8 cellular contexts compared by ENCODE assay signal in genomic region chr10:71850021-71850744, GRCh38. TPM values are rescaled to one million over a fixed set of nuclear protein-coding genes. Genes with fewer than 3 reads are reported as not detected.
DNase-seq lines count a peak whose midpoint lies in the region; ATAC-seq, FAIRE-seq and TF ChIP-seq lines count a peak whose summit lies in the region.

No MANE protein-coding gene starts in this region.

- H2AFZ ChIP-seq in astrocyte (ENCODE audit: low read depth, low read length), result no peak overlapping the region

- H3K79me2 ChIP-seq in astrocyte (ENCODE audit: insufficient read depth, low read length), result peaks cover 59% of the 10 kb centered on the region

- peak overlapping the region; percentile 96 for H3K27ac ChIP-seq in astrocyte (ENCODE audit: low read depth, low read length)
- H3K27ac ChIP-seq in right lobe of liver, result peak overlapping the region; percentile 97 to 98 (median 98)
- H3K27ac ChIP-seq in tibial nerve, result peak overlapping the region; percentile 96 to 100 (median 98)

- H3K4me2 ChIP-seq in astrocyte (ENCODE audit: low read length), result peak overlapping the region; percentile 84

- H3K27me3 ChIP-seq in astrocyte (ENCODE audit: insufficient read depth, low read length), result no peaks in the 10 kb centered on the region
- H3K27me3 ChIP-seq in right lobe of liver, result no peaks in the 10 kb centered on the region
- H3K27me3 ChIP-seq in tibial nerve, result no peaks in the 10 kb centered on the region

- TF ChIP-seq EP300 in tibial nerve (IDR thresholded peaks at IDR 0.05), result no peak

- H3K4me3 ChIP-seq in astrocyte (ENCODE audit: insufficient read depth, low read depth, low read length), result peak overlapping the region; percentile 78
- peak overlapping the region; percentile 91 to 95 (median 93) for H3K4me3 ChIP-seq in right lobe of liver
- peak overlapping the region; percentile 76 to 100 (median 98) for H3K4me3 ChIP-seq in tibial nerve

- H3K9ac ChIP-seq in astrocyte (ENCODE audit: low read length), result peak overlapping the region; percentile 96

- no peak for ATAC-seq in activated T-cell treated with anti-CD3 and anti-CD28 coated beads, Interleukin-2, amount 50 U/mL, for 72 hours (replicated peaks in 1 of 2)
- ATAC-seq in right lobe of liver, result no peak

- no peak for FAIRE-seq in astrocyte (lab: Jason Lieb, UNC)

- no peak for DNase-seq in activated T-cell treated with anti-CD3 and anti-CD28 coated beads, Interleukin-2, amount 50 U/mL, for 72 hours
- DNase-seq in activated T-cell treated with anti-CD3 and anti-CD28 coated beads, Interleukin-2, amount 50 U/mL, for 48 hours, result no peak
- DNase-seq in astrocyte (ENCODE audit: low read depth) (no peak), right lobe of liver (no peak), tibial nerve (ENCODE audit: low spot score in 2 of 2) (no peak), KG1 (lab: John Stamatoyannopoulos, UW) (no peak), NCI-H2029 treated with DMSO at 0.1 percent for 48 hours (lab: John Stamatoyannopoulos, UW) (no peak)
- DNase-seq in NK-92 treated with Interleukin-12 subunit alpha and Interleukin-12 subunit beta, amount 100 ng/mL, for 24 hours (lab: John Stamatoyannopoulos, UW), result no peak

- TF ChIP-seq CTCF in astrocyte (IDR thresholded peaks at IDR 0.05; ENCODE audit: insufficient read depth, low read depth, low read length) (no peak), right lobe of liver (IDR thresholded peaks at IDR 0.05) (no peak), tibial nerve (IDR thresholded peaks at IDR 0.05) (no peak)

- no peaks in the 10 kb centered on the region for H3K27me3 Mint-ChIP-seq in activated T-cell treated with anti-CD3 and anti-CD28 coated beads, Interleukin-2, amount 50 U/mL, for 72 hours (ENCODE audit: low read depth)
- H3K27me3 Mint-ChIP-seq in astrocyte (ENCODE audit: low read depth, unreplicated experiment), result no peaks in the 10 kb centered on the region

- H3K36me3 Mint-ChIP-seq in activated T-cell treated with anti-CD3 and anti-CD28 coated beads, Interleukin-2, amount 50 U/mL, for 72 hours (ENCODE audit: insufficient read depth in 2 of 2), result peaks cover 0 to 2% of the 10 kb centered on the region in 2 donors
- H3K36me3 Mint-ChIP-seq in astrocyte (ENCODE audit: low read depth, unreplicated experiment), result peaks cover 4% of the 10 kb centered on the region

- H3K4me3 Mint-ChIP-seq in activated T-cell treated with anti-CD3 and anti-CD28 coated beads, Interleukin-2, amount 50 U/mL, for 72 hours, result peak overlapping the region; percentile 95 to 100
- peak overlapping the region; percentile 99 for H3K4me3 Mint-ChIP-seq in astrocyte (ENCODE audit: unreplicated experiment)

- H3K4me1 ChIP-seq in astrocyte (ENCODE audit: insufficient read depth, low read length), result peaks cover 22% of the 10 kb centered on the region
- H3K4me1 ChIP-seq in right lobe of liver, result peaks cover 0 to 45% (median 8%) of the 10 kb centered on the region in 4 donors
- peaks cover 0 to 69% (median 31%) of the 10 kb centered on the region in 4 donors for H3K4me1 ChIP-seq in tibial nerve

- intact Hi-C loops in right lobe of liver (cut with DNase I), result no loop called here

- H3K9me3 Mint-ChIP-seq in activated T-cell treated with anti-CD3 and anti-CD28 coated beads, Interleukin-2, amount 50 U/mL, for 72 hours, result no peaks in the 10 kb centered on the region
- H3K9me3 Mint-ChIP-seq in astrocyte (ENCODE audit: unreplicated experiment), result no peaks in the 10 kb centered on the region

- H3K27ac Mint-ChIP-seq in activated T-cell treated with anti-CD3 and anti-CD28 coated beads, Interleukin-2, amount 50 U/mL, for 72 hours, result peak overlapping the region; percentile 92
- H3K27ac Mint-ChIP-seq in astrocyte (ENCODE audit: unreplicated experiment), result peak overlapping the region; percentile 83

- 4% methylated on average over 13 of the region's 13 CpGs for WGBS in right lobe of liver (ENCODE audit: insufficient coverage, low coverage, low lambda C conversion rate, missing lambda C conversion rate)
- WGBS in tibial nerve, 2 donors, result 4 to 6% methylated on average over 13 of the region's 13 CpGs

- H3K9me3 ChIP-seq in astrocyte (ENCODE audit: insufficient read depth, low read depth, low read length), result no peaks in the 10 kb centered on the region
- H3K9me3 ChIP-seq in right lobe of liver, result no peaks in the 10 kb centered on the region
- H3K9me3 ChIP-seq in tibial nerve, result no peaks in the 10 kb centered on the region

- H3K36me3 ChIP-seq in astrocyte (ENCODE audit: insufficient read depth, low read length), result no peaks in the 10 kb centered on the region
- no peaks in the 10 kb centered on the region for H3K36me3 ChIP-seq in right lobe of liver
- no peaks in the 10 kb centered on the region for H3K36me3 ChIP-seq in tibial nerve

- TF ChIP-seq POLR2A in right lobe of liver (IDR thresholded peaks at IDR 0.05), result no peak
- TF ChIP-seq POLR2A in tibial nerve (IDR thresholded peaks at IDR 0.05), result no peak

- peaks cover 55% of the 10 kb centered on the region for H4K20me1 ChIP-seq in astrocyte (ENCODE audit: insufficient read depth, low read length)

- H3K4me1 Mint-ChIP-seq in activated T-cell treated with anti-CD3 and anti-CD28 coated beads, Interleukin-2, amount 50 U/mL, for 72 hours (ENCODE audit: low read depth), result peaks cover 53% of the 10 kb centered on the region
- peaks cover 23% of the 10 kb centered on the region for H3K4me1 Mint-ChIP-seq in astrocyte (ENCODE audit: low read depth, unreplicated experiment)

RNA-seq across cellular contexts. Expression of gene PSAP, which starts 0.9 kb away (rescaled TPM):
- 100 to 1,000 TPM; 111 to 139 TPM for total RNA-seq in activated T-cell treated with anti-CD3 and anti-CD28 coated beads, Interleukin-2, amount 50 U/mL, for 72 hours
- 1,120 and 1,191 TPM in 2 replicates for total RNA-seq in astrocyte
- 100 to 1,000 TPM; 520 to 743 (median 570) TPM for total RNA-seq in right lobe of liver
- 1,000 to 10,000 TPM in 1 of 4 donors, 100 to 1,000 TPM in 3; 757 to 1,009 (median 906) TPM for total RNA-seq in tibial nerve
